In genomic region chr15:56731571-56731970, GRCh38 we compare ENCODE assay signal across 10 cellular contexts. TPM values are rescaled to one million over a fixed set of nuclear protein-coding genes. Genes with fewer than 3 reads are reported as not detected.
DNase-seq lines count a peak whose midpoint lies in the region; ATAC-seq and TF ChIP-seq lines count a peak whose summit lies in the region.
"Had no signal": no experiment of that assay in that cellular context is flagged by ENCODE, and none has a peak within 500 bp of the region (broad histone marks: within the 10 kb centered on the region; RNA-seq: fewer than 3 reads in every experiment).

No MANE protein-coding gene starts in this region.

- H3K27me3 ChIP-seq in mammary epithelial cell (ENCODE audit: insufficient read depth, low read length), result no peaks in the 10 kb centered on the region

- H3K4me1 Mint-ChIP-seq in stimulated activated naive CD8-positive, alpha-beta T cell treated with anti-CD3 and anti-CD28 coated beads, Interleukin-15, Interleukin-2, amounts not matched to agents 100 ng/mL and 50 ng/mL, for 24 hours (ENCODE audit: low read depth), result peaks cover 51% of the 10 kb centered on the region
- peaks cover 35 to 37% of the 10 kb centered on the region in 2 donors for H3K4me1 Mint-ChIP-seq in natural killer cell

- H2AFZ ChIP-seq in mammary epithelial cell (ENCODE audit: low read depth, low read length), result no peak overlapping the region

- no peak overlapping the region for H3K27ac ChIP-seq in mammary epithelial cell (ENCODE audit: insufficient read depth, low read depth, low read length)

- TF ChIP-seq CTCF in mammary epithelial cell (conservative IDR thresholded peaks at IDR 0.05 in 1 of 2, IDR thresholded peaks at IDR 0.05 in 1 of 2; ENCODE audit: extremely low read depth in 1 of 2, insufficient read depth in 1 of 2, low read depth in 1 of 2, low read length in 2 of 2), result no peak
- TF ChIP-seq CTCF in natural killer cell (IDR thresholded peaks at IDR 0.05), result no peak

- peak overlapping the region; percentile 94 for H3K4me3 Mint-ChIP-seq in stimulated activated naive CD8-positive, alpha-beta T cell treated with anti-CD3 and anti-CD28 coated beads, Interleukin-15, Interleukin-2, amounts not matched to agents 100 ng/mL and 50 ng/mL, for 24 hours
- H3K4me3 Mint-ChIP-seq in natural killer cell, result peak overlapping the region; percentile 94

- H3K36me3 ChIP-seq in mammary epithelial cell (ENCODE audit: insufficient read depth, low read length), result no peaks in the 10 kb centered on the region

- no peak for ATAC-seq in stimulated activated naive CD8-positive, alpha-beta T cell treated with anti-CD3 and anti-CD28 coated beads, Interleukin-15, Interleukin-2, amounts not matched to agents 100 U/mL and 50 U/mL, for 24 hours
- no peak for ATAC-seq in natural killer cell
- ATAC-seq in GM21576 (IDR thresholded peaks at IDR 0.05; ENCODE audit: unreplicated experiment), result no peak

- H3K4me3 ChIP-seq in mammary epithelial cell (replicated peaks in 1 of 3; ENCODE audit: insufficient read depth in 1 of 3, low read depth in 2 of 3, low read length in 3 of 3), result no peak overlapping the region

- peak overlapping the region; percentile 80 for H3K4me2 ChIP-seq in mammary epithelial cell (ENCODE audit: insufficient read depth, low read depth, low read length)

- peaks cover 30% of the 10 kb centered on the region for H3K36me3 Mint-ChIP-seq in stimulated activated naive CD8-positive, alpha-beta T cell treated with anti-CD3 and anti-CD28 coated beads, Interleukin-15, Interleukin-2, amounts not matched to agents 100 ng/mL and 50 ng/mL, for 24 hours (ENCODE audit: low read depth)
- no peaks in the 10 kb centered on the region for H3K36me3 Mint-ChIP-seq in natural killer cell

- no peaks in the 10 kb centered on the region for H3K27me3 Mint-ChIP-seq in stimulated activated naive CD8-positive, alpha-beta T cell treated with anti-CD3 and anti-CD28 coated beads, Interleukin-15, Interleukin-2, amounts not matched to agents 100 ng/mL and 50 ng/mL, for 24 hours
- H3K27me3 Mint-ChIP-seq in natural killer cell (ENCODE audit: low read depth in 2 of 2), result no peaks in the 10 kb centered on the region

- peaks cover 21% of the 10 kb centered on the region for H3K4me1 ChIP-seq in mammary epithelial cell (ENCODE audit: insufficient read depth, low read length)

- CTCF ChIA-PET in mammary epithelial cell (lab: Charles Lee; ENCODE audit: low non-redundant PET), result no interaction called here

- WGBS in mammary epithelial cell (ENCODE audit: low coverage, missing lambda C conversion rate), result 82% methylated on average over 8 of the region's 8 CpGs

- peaks cover 60% of the 10 kb centered on the region for H3K79me2 ChIP-seq in mammary epithelial cell (ENCODE audit: insufficient read depth, low read length)

- H3K9ac ChIP-seq in mammary epithelial cell (ENCODE audit: insufficient read depth, low read length), result no peak overlapping the region

- H4K20me1 ChIP-seq in mammary epithelial cell (ENCODE audit: insufficient read depth, low read length), result no peaks in the 10 kb centered on the region

- H3K9me3 Mint-ChIP-seq in stimulated activated naive CD8-positive, alpha-beta T cell treated with anti-CD3 and anti-CD28 coated beads, Interleukin-15, Interleukin-2, amounts not matched to agents 100 ng/mL and 50 ng/mL, for 24 hours, result no peaks in the 10 kb centered on the region
- H3K9me3 Mint-ChIP-seq in natural killer cell, result no peaks in the 10 kb centered on the region

- DNase-seq in stimulated activated naive CD8-positive, alpha-beta T cell treated with anti-CD3 and anti-CD28 coated beads, Interleukin-15, Interleukin-2, amounts not matched to agents 100 U/mL and 50 U/mL, for 24 hours, result no peak
- DNase-seq in mammary epithelial cell (no peak), natural killer cell (no peak), amniotic stem cell (lab: John Stamatoyannopoulos, UW) (no peak), A172 (ENCODE audit: low spot score) (no peak)
- DNase-seq in activated CD4-positive, CD25-positive, alpha-beta regulatory T cell treated with anti-CD3 and anti-CD28 coated beads, Interleukin-2, amount 50 U/mL, for 72 hours, result no peak
- DNase-seq: cortex of kidney, Kasumi-1 had no signal

- dilution Hi-C loops in mammary epithelial cell (cut with HindIII; ENCODE audit: low sequenced_read_pairs), result no loop called here

- no peaks in the 10 kb centered on the region for H3K9me3 ChIP-seq in mammary epithelial cell (replicated peaks; ENCODE audit: insufficient read depth, low read length)

- in situ Hi-C loops in mammary epithelial cell (cut with MboI; ENCODE audit: low sequenced_read_pairs in 2 of 2), result no loop called here

- peak overlapping the region; percentile 98 for H3K27ac Mint-ChIP-seq in stimulated activated naive CD8-positive, alpha-beta T cell treated with anti-CD3 and anti-CD28 coated beads, Interleukin-15, Interleukin-2, amounts not matched to agents 100 ng/mL and 50 ng/mL, for 24 hours
- peak overlapping the region; percentile 87 to 95 for H3K27ac Mint-ChIP-seq in natural killer cell

- intact Hi-C loops in mammary epithelial cell (cut with micrococcal nuclease) (loop anchor here (5.0 kb wide), 2 partner anchors 86 to 234 kb away; no protein-coding TSS in a partner anchor), natural killer cell (cut with micrococcal nuclease) (no loop called here)

- BruUV-seq in mammary epithelial cell (replicated peaks; lab: Mats Ljungman, UMichigan), result no TSS peak

RNA-seq across cellular contexts. Expression of gene ZNF280D, which starts 1.7 kb away (rescaled TPM):
- total RNA-seq in mammary epithelial cell, result 10 to 100 TPM; 24.1 to 25.7 TPM
- polyA plus RNA-seq in mammary epithelial cell, result 2.4 TPM
- polyA minus RNA-seq in mammary epithelial cell, result 3.9 TPM
- total RNA-seq in natural killer cell, result 10 to 100 TPM; 35.6 to 39.6 (median 35.9) TPM
- 16.2 and 16.7 TPM in 2 replicates for total RNA-seq in A172 (2014; rRNA removed; shearing (Covaris generic))
